25 cellular contexts compared by ENCODE assay signal in the genomic region with DNA sequence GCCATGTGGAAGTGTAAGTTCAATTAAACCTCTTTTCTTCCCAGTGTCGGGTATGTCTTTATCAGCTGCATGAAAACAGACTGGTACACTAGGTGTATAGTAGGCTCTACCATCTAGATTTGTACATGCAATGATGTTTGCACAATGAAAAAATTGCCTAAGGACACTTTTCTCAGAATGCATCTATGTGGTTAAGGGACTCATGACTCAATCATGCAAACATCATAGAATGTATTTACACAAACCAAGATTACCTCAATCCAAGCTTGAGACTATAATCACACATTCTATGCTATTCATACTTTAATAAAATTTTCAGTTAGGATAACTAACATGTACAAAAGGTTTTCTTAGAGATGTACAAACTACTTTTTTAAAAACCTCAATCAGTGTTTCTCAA.
DNase-seq lines count a peak whose midpoint lies in the region; ATAC-seq and TF ChIP-seq lines count a peak whose summit lies in the region.
"Had no signal": no experiment of that assay in that cellular context is flagged by ENCODE, and none has a peak within 500 bp of the region (broad histone marks: within the 10 kb centered on the region; RNA-seq: fewer than 3 reads in every experiment).

No MANE protein-coding gene starts in this region.

- H4K20me1 ChIP-seq in IMR-90 (ENCODE audit: insufficient read depth, low read length) (no peaks in the 10 kb centered on the region), mammary epithelial cell (ENCODE audit: insufficient read depth, low read length) (peaks cover 2% of the 10 kb centered on the region)
- H4K20me1 ChIP-seq: BLaER1 had no signal

- H2AK5ac ChIP-seq in IMR-90 (ENCODE audit: low read depth, low read length): no peak overlapping the region

- H3K18ac ChIP-seq in IMR-90 (ENCODE audit: low read depth, low read length): no peak overlapping the region; the same call in 1 of the 2 replicates

- no peaks in the 10 kb centered on the region for H3K9me1 ChIP-seq in IMR-90 (ENCODE audit: insufficient read depth, low read length)

- H3K36me3 Mint-ChIP-seq in progenitor cell of endocrine pancreas (ENCODE audit: insufficient read depth): no peaks in the 10 kb centered on the region
- no peaks in the 10 kb centered on the region for H3K36me3 Mint-ChIP-seq in activated CD4-positive, alpha-beta T cell treated with anti-CD3 and anti-CD28 coated beads for 36 hours (ENCODE audit: low read depth)
- H3K36me3 Mint-ChIP-seq: natural killer cell treated with Interleukin-12 subunit alpha and Interleukin-12 subunit beta and Interleukin-15 and Interleukin-18, amount 100 ng/mL, for 72 hours had no signal

- no peak overlapping the region for H3K23ac ChIP-seq in IMR-90 (ENCODE audit: low read depth, low read length)

- intact Hi-C loops in IMR-90 (cut with micrococcal nuclease): no loop called here
- intact Hi-C loops in mammary epithelial cell (cut with micrococcal nuclease): no loop called here
- intact Hi-C loops in activated CD4-positive, alpha-beta T cell treated with anti-CD3 and anti-CD28 coated beads for 36 hours (cut with DNase I, micrococcal nuclease): no loop called here

- H3K9me3 ChIP-seq in IMR-90 (ENCODE audit: control insufficient read depth, insufficient read depth, low read length): no peaks in the 10 kb centered on the region
- no peaks in the 10 kb centered on the region for H3K9me3 ChIP-seq in mammary epithelial cell (replicated peaks; ENCODE audit: insufficient read depth, low read length)
- H3K9me3 ChIP-seq: BLaER1, lower lobe of right lung, mucosa of descending colon, spleen had no signal

- peak; percentile 11 for DNase-seq in Daoy (ENCODE audit: low read depth)
- DNase-seq in IMR-90: peak; percentile 68
- peak; percentile 71 for DNase-seq in mammary epithelial cell
- peak; percentile 21 for DNase-seq in foreskin melanocyte
- DNase-seq in COR-L47 (lab: John Stamatoyannopoulos, UW): no peak
- no peak for DNase-seq in erythroblast (lab: John Stamatoyannopoulos, UW)
- no peak for DNase-seq in progenitor cell of endocrine pancreas (ENCODE audit: low spot score, unreplicated experiment)
- no peak for DNase-seq in activated CD4-positive, alpha-beta T cell treated with anti-CD3 and anti-CD28 coated beads for 36 hours
- DNase-seq: activated CD4-positive, alpha-beta T cell treated with anti-CD3 and anti-CD28 coated beads, Interleukin-2, amount 50 U/mL, for 4 hours; activated CD4-positive, CD25-positive, alpha-beta regulatory T cell; activated naive CD4-positive, alpha-beta T cell treated with anti-CD3 and anti-CD28 coated beads for 36 hours; amniotic stem cell; DND-41; lower lobe of right lung; mucosa of descending colon; NCI-H1092; NCI-H1694 treated with DMSO at 0.1 percent for 48 hours; NCI-H526; spleen; stimulated activated CD4-positive, alpha-beta T cell treated with anti-CD3 and anti-CD28 coated beads, Interleukin-2, amount 100 ng/mL, for 48 hours had no signal

- no peak overlapping the region for H3K56ac ChIP-seq in IMR-90 (ENCODE audit: extremely low read depth, insufficient read depth, low read length)

- H3K4me1 ChIP-seq in IMR-90 (ENCODE audit: control insufficient read depth, insufficient read depth, low read length): peaks cover 1% of the 10 kb centered on the region; the same call in 1 of the 2 replicates
- H3K4me1 ChIP-seq in mammary epithelial cell (ENCODE audit: insufficient read depth, low read length): peaks cover 16% of the 10 kb centered on the region
- H3K4me1 ChIP-seq: BLaER1, lower lobe of right lung, spleen had no signal

- H3K9ac ChIP-seq in IMR-90 (ENCODE audit: low read depth, low read length): no peak overlapping the region
- H3K9ac ChIP-seq in mammary epithelial cell (ENCODE audit: insufficient read depth, low read length): no peak overlapping the region
- H3K9ac ChIP-seq: BLaER1 had no signal

- CTCF ChIA-PET in IMR-90 (lab: Yijun Ruan, JAX): no interaction called here
- CTCF ChIA-PET in mammary epithelial cell (lab: Charles Lee; ENCODE audit: low non-redundant PET): no interaction called here
- CTCF ChIA-PET in activated CD4-positive, alpha-beta T cell treated with anti-CD3 and anti-CD28 coated beads for 36 hours (lab: Charles Lee): no interaction called here

- no peaks in the 10 kb centered on the region for H3K27me3 ChIP-seq in IMR-90 (ENCODE audit: control insufficient read depth, insufficient read depth, low read length)
- H3K27me3 ChIP-seq in mammary epithelial cell (ENCODE audit: insufficient read depth, low read length): no peaks in the 10 kb centered on the region
- H3K27me3 ChIP-seq: BLaER1, spleen had no signal

- 0 out of 2 replicates have a peak overlapping the region, but pooled peaks have one; percentile 3 for H3K14ac ChIP-seq in IMR-90 (replicated peaks; ENCODE audit: low read depth, low read length)

- H3K36me3 ChIP-seq in IMR-90 (ENCODE audit: control insufficient read depth, insufficient read depth, low read length): no peaks in the 10 kb centered on the region
- H3K36me3 ChIP-seq in mammary epithelial cell (ENCODE audit: insufficient read depth, low read length): no peaks in the 10 kb centered on the region
- H3K36me3 ChIP-seq: BLaER1, lower lobe of right lung, spleen had no signal

- TF ChIP-seq CTCF in IMR-90 (conservative IDR thresholded peaks at IDR 0.05; ENCODE audit: low read depth, low read length): no peak
- no peak for TF ChIP-seq CTCF in mammary epithelial cell (conservative IDR thresholded peaks at IDR 0.05 in 1 of 2, IDR thresholded peaks at IDR 0.05 in 1 of 2; ENCODE audit: extremely low read depth in 1 of 2, insufficient read depth in 1 of 2, low read depth in 1 of 2, low read length in 2 of 2)
- TF ChIP-seq CTCF in progenitor cell of endocrine pancreas (IDR thresholded peaks at IDR 0.05; ENCODE audit: unreplicated experiment): no peak

- no peak overlapping the region for H3K27ac Mint-ChIP-seq in progenitor cell of endocrine pancreas
- no peak overlapping the region for H3K27ac Mint-ChIP-seq in activated CD4-positive, alpha-beta T cell treated with anti-CD3 and anti-CD28 coated beads for 36 hours
- H3K27ac Mint-ChIP-seq: activated naive CD4-positive, alpha-beta T cell treated with anti-CD3 and anti-CD28 coated beads for 36 hours; GM23338; natural killer cell treated with Interleukin-12 subunit alpha and Interleukin-12 subunit beta and Interleukin-15 and Interleukin-18, amount 100 ng/mL, for 72 hours had no signal

- H3K79me2 ChIP-seq in mammary epithelial cell (ENCODE audit: insufficient read depth, low read length): no peaks in the 10 kb centered on the region

- H2AFZ ChIP-seq in IMR-90 (replicated peaks; ENCODE audit: low read length, poor library complexity): no peak overlapping the region
- H2AFZ ChIP-seq in mammary epithelial cell (ENCODE audit: low read depth, low read length): no peak overlapping the region
- H2AFZ ChIP-seq: GM23338 had no signal

- TF ChIP-seq POLR2A in IMR-90 (IDR thresholded peaks at IDR 0.05; ENCODE audit: low read depth, low read length): no peak
- no peak for TF ChIP-seq POLR2A in erythroblast (IDR thresholded peaks at IDR 0.05; ENCODE audit: low read length)

- in situ Hi-C loops in IMR-90 (cut with MboI; ENCODE audit: low sequenced_read_pairs): no loop called here
- in situ Hi-C loops in mammary epithelial cell (cut with MboI; ENCODE audit: low sequenced_read_pairs in 2 of 2): no loop called here

- POLR2A ChIA-PET in IMR-90 (lab: Charles Lee; ENCODE audit: unreplicated experiment): no interaction called here
- POLR2A ChIA-PET in activated CD4-positive, alpha-beta T cell treated with anti-CD3 and anti-CD28 coated beads for 36 hours (lab: Charles Lee): no interaction called here

- peaks cover 3% of the 10 kb centered on the region for H3K4me1 Mint-ChIP-seq in progenitor cell of endocrine pancreas (ENCODE audit: low read depth)
- no peaks in the 10 kb centered on the region for H3K4me1 Mint-ChIP-seq in activated CD4-positive, alpha-beta T cell treated with anti-CD3 and anti-CD28 coated beads for 36 hours

- TF ChIP-seq RAD21 in IMR-90 (IDR thresholded peaks at IDR 0.05; ENCODE audit: low read length): no peak

- no peaks in the 10 kb centered on the region for H3K9me3 Mint-ChIP-seq in progenitor cell of endocrine pancreas (ENCODE audit: low read depth)
- H3K9me3 Mint-ChIP-seq in activated CD4-positive, alpha-beta T cell treated with anti-CD3 and anti-CD28 coated beads for 36 hours (ENCODE audit: low read depth): peaks cover 6% of the 10 kb centered on the region
- H3K9me3 Mint-ChIP-seq: activated naive CD4-positive, alpha-beta T cell treated with anti-CD3 and anti-CD28 coated beads for 36 hours; GM23338 had no signal

- no CpG with 5 or more reads among the region's 1 CpG for WGBS in IMR-90 (ENCODE audit: extremely low coverage in 2 of 2, insufficient read length in 1 of 2), 2 experiments
- WGBS in mammary epithelial cell (ENCODE audit: low coverage, missing lambda C conversion rate): 71% methylated on average over 1 of the region's 1 CpG

- H4K91ac ChIP-seq in IMR-90 (ENCODE audit: insufficient read depth, low read depth, low read length): no peak overlapping the region

- H3K4me3 ChIP-seq in IMR-90 (ENCODE audit: insufficient read depth, low read depth, low read length) (no peak overlapping the region), mammary epithelial cell (replicated peaks in 1 of 3; ENCODE audit: insufficient read depth in 1 of 3, low read depth in 2 of 3, low read length in 3 of 3) (no peak overlapping the region)
- H3K4me3 ChIP-seq: BLaER1, coronary artery, GM23338, lower lobe of right lung, mucosa of descending colon, spleen had no signal

- no peak overlapping the region for H2AK9ac ChIP-seq in IMR-90 (replicated peaks; ENCODE audit: low read depth, low read length, poor library complexity)

- peak; percentile 67; the same call in 1 of the 2 replicates for ATAC-seq in IMR-90 (ENCODE audit: low read depth)
- no peak for ATAC-seq in activated CD4-positive, alpha-beta T cell treated with anti-CD3 and anti-CD28 coated beads for 36 hours
- ATAC-seq: GM23338; lower lobe of right lung; mucosa of descending colon; natural killer cell treated with Interleukin-12 subunit alpha and Interleukin-12 subunit beta and Interleukin-15 and Interleukin-18, amount 100 ng/mL, for 72 hours; Panc1 had no signal

- H2BK15ac ChIP-seq in IMR-90 (ENCODE audit: low read depth, low read length): no peak overlapping the region

- H3K27ac ChIP-seq in IMR-90 (ENCODE audit: insufficient read depth, low read length) (no peak overlapping the region; the same call in 1 of the 2 replicates), mammary epithelial cell (ENCODE audit: insufficient read depth, low read depth, low read length) (no peak overlapping the region)
- H3K27ac ChIP-seq: BLaER1, coronary artery, lower lobe of right lung, spleen had no signal

- no peak overlapping the region for H3K4ac ChIP-seq in IMR-90 (ENCODE audit: low read depth, low read length)

- H4K5ac ChIP-seq in IMR-90 (ENCODE audit: low read depth, low read length): no peak overlapping the region

- H3K4me2 ChIP-seq in IMR-90 (ENCODE audit: low read depth, low read length): no peak overlapping the region
- H3K4me2 ChIP-seq in mammary epithelial cell (ENCODE audit: insufficient read depth, low read depth, low read length): no peak overlapping the region
- H3K4me2 ChIP-seq: BLaER1, GM23338 had no signal

- H3K27me3 Mint-ChIP-seq in progenitor cell of endocrine pancreas: no peaks in the 10 kb centered on the region
- no peaks in the 10 kb centered on the region for H3K27me3 Mint-ChIP-seq in activated CD4-positive, alpha-beta T cell treated with anti-CD3 and anti-CD28 coated beads for 36 hours
- H3K27me3 Mint-ChIP-seq: natural killer cell treated with Interleukin-12 subunit alpha and Interleukin-12 subunit beta and Interleukin-15 and Interleukin-18, amount 100 ng/mL, for 72 hours had no signal

- H4K8ac ChIP-seq in IMR-90 (ENCODE audit: low read depth in 2 of 2, low read length in 2 of 2): no peak overlapping the region

- H2BK120ac ChIP-seq in IMR-90 (ENCODE audit: low read depth, low read length): no peak overlapping the region

- no peaks in the 10 kb centered on the region for H3K79me1 ChIP-seq in IMR-90 (ENCODE audit: low read depth in 1 of 2, low read length in 2 of 2)

- no peak overlapping the region for H3K4me3 Mint-ChIP-seq in progenitor cell of endocrine pancreas (ENCODE audit: low read depth)
- no peak overlapping the region for H3K4me3 Mint-ChIP-seq in activated CD4-positive, alpha-beta T cell treated with anti-CD3 and anti-CD28 coated beads for 36 hours
- H3K4me3 Mint-ChIP-seq: activated naive CD4-positive, alpha-beta T cell treated with anti-CD3 and anti-CD28 coated beads for 36 hours; GM23338; natural killer cell treated with Interleukin-12 subunit alpha and Interleukin-12 subunit beta and Interleukin-15 and Interleukin-18, amount 100 ng/mL, for 72 hours had no signal

- dilution Hi-C loops in IMR-90 (cut with HindIII; ENCODE audit: low sequenced_read_pairs, unreplicated experiment): no loop called here
- dilution Hi-C loops in mammary epithelial cell (cut with HindIII; ENCODE audit: low sequenced_read_pairs): loop anchor here (5.0 kb wide), 1 partner anchor 89 kb away; no protein-coding TSS in a partner anchor

- BruUV-seq in IMR-90 (replicated peaks; lab: Mats Ljungman, UMichigan) (no TSS peak), mammary epithelial cell (replicated peaks; lab: Mats Ljungman, UMichigan) (no TSS peak)

- H2BK5ac ChIP-seq in IMR-90 (ENCODE audit: low read depth, low read length, poor library complexity, severe bottlenecking): peak overlapping the region; percentile 35

- H2BK20ac ChIP-seq in IMR-90 (ENCODE audit: low read depth, low read length): no peak overlapping the region

Comparison
In these comparisons a context has a peak if more than half of its experiments do, and no peak if none do; other contexts are left out.
1. DNase-seq: peak in Daoy (single experiment), IMR-90 (single experiment), mammary epithelial cell (single experiment) and foreskin melanocyte (single experiment); none in COR-L47 (single experiment), erythroblast (0 of 2), progenitor cell of endocrine pancreas (single experiment) and activated CD4-positive, alpha-beta T cell treated with anti-CD3 and anti-CD28 coated beads for 36 hours (single experiment).